In the genomic region with DNA sequence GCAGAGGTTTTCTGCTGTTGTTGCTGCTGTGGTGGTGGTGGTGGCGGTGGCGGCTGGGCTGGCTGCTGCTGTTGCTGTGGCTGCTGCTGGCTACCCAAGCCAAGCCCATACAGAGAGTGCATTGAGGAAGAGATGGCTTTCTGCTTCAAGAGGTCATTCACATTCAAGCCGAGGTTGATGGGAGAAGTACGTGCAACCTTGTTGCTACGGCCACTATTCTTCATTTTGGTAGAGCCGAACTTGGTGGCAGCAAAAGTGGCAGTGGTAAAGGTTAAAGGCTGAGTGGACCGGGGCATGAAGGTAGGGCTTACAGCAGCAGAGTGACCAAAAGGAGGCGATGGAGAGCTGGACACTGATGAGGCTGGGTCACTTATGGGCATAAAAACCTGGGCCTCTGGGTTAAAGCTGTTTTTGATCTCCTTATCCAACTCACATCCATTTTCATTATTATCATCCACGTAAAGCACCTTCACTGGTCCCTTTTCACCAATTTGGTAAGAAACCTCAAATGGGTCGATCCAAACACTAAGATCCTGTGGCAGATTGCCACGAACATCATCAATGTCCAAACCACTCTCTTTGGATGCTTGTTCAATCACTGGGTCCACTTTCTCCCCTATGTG, we compare ENCODE assay signal across 8 cellular contexts. TPM values are rescaled to one million over a fixed set of nuclear protein-coding genes. Genes with fewer than 3 reads are reported as not detected.
DNase-seq lines count a peak whose midpoint lies in the region; ATAC-seq and TF ChIP-seq lines count a peak whose summit lies in the region.

No MANE protein-coding gene starts in this region.

- H3K27ac ChIP-seq in SK-N-SH (ENCODE audit: low read depth in 2 of 2, low read length in 1 of 2), result peak overlapping the region in 1 of 2 experiments; percentile 93; a peak in 1 of 4 replicates
- peak overlapping the region; percentile 37 to 100 (median 99) for H3K27ac ChIP-seq in body of pancreas
- H3K27ac ChIP-seq in layer of hippocampus (ENCODE audit: low read depth, low read length), result peak overlapping the region; percentile 41

- peak overlapping the region; percentile 77 to 90; a peak in 3 of 4 replicates for H3K4me3 ChIP-seq in SK-N-SH (ENCODE audit: low read depth in 2 of 2, low read length in 1 of 2)
- H3K4me3 ChIP-seq in body of pancreas, result peak overlapping the region in 1 of 2 donors; percentile 83

- ATAC-seq in SK-N-SH treated with all-trans-retinoic acid at 6 μM for 48 hours, result no peak
- ATAC-seq in body of pancreas, result no peak
- no peak for ATAC-seq in HG03378 (IDR thresholded peaks at IDR 0.05; ENCODE audit: unreplicated experiment)

- no peaks in the 10 kb centered on the region for H3K9me2 ChIP-seq in SK-N-SH

- WGBS in SK-N-SH (ENCODE audit: low lambda C conversion rate), result 68% methylated on average over 11 of the region's 11 CpGs
- 17 to 19% methylated on average over 11 of the region's 11 CpGs for WGBS in body of pancreas, 2 donors

- peaks cover 7 to 24% of the 10 kb centered on the region in 2 experiments; a peak in 2 of 4 replicates for H3K4me1 ChIP-seq in SK-N-SH (ENCODE audit: control insufficient read depth in 1 of 2, insufficient read depth in 2 of 2, low read depth in 1 of 2, low read length in 1 of 2)
- peaks cover 33% of the 10 kb centered on the region for H3K4me1 ChIP-seq in body of pancreas

- H3K27me3 ChIP-seq in SK-N-SH (ENCODE audit: insufficient read depth) (no peaks in the 10 kb centered on the region), body of pancreas (no peaks in the 10 kb centered on the region), layer of hippocampus (ENCODE audit: control insufficient read depth, insufficient read depth, low read length) (no peaks in the 10 kb centered on the region)

- intact Hi-C loops in body of pancreas (cut with DNase I), result no loop called here

- CTCF ChIA-PET in SK-N-SH (lab: Yijun Ruan, JAX), result interaction anchor here (0.5 to 22.4 kb wide), 62 partner anchors 8 to 302 kb away, joined by 3 to 820 read pairs (median 4); a partner anchor contains a TSS

- H4K20me1 ChIP-seq in SK-N-SH (ENCODE audit: insufficient read depth), result peaks cover 36% of the 10 kb centered on the region

- H3K36me3 ChIP-seq in SK-N-SH (replicated peaks in 1 of 2; ENCODE audit: control insufficient read depth in 1 of 2, insufficient read depth in 2 of 2, low read length in 1 of 2) (peaks cover 26 to 30% of the 10 kb centered on the region in 2 experiments), body of pancreas (replicated peaks in 1 of 2; ENCODE audit: insufficient read depth in 1 of 2, low read depth in 2 of 2) (peaks cover 3 to 6% of the 10 kb centered on the region in 2 donors)

- H2AFZ ChIP-seq in SK-N-SH (ENCODE audit: low read depth), result no peak overlapping the region

- POLR2A ChIA-PET in SK-N-SH (lab: Yijun Ruan, JAX), result interaction anchor here (0.6 to 9.4 kb wide), 7 partner anchors 10 to 183 kb away, joined by 3 to 609 read pairs (median 72); no protein-coding TSS in a partner anchor

- DNase-seq in SK-N-SH (peak; percentile 80), NCI-H82 treated with DMSO at 0.1 percent for 48 hours (lab: John Stamatoyannopoulos, UW; ENCODE audit: unreplicated experiment) (peak; percentile 27), body of pancreas (peak; percentile 62 to 73 (median 69)), SK-N-DZ (ENCODE audit: low spot score) (no peak)
- DNase-seq in stimulated activated CD8-positive, alpha-beta memory T cell treated with anti-CD3 and anti-CD28 coated beads, Interleukin-4, amount 100 ng/mL, for 24 hours (ENCODE audit: low read depth), result peak; percentile 14

- no peak for TF ChIP-seq EP300 in SK-N-SH (IDR thresholded peaks at IDR 0.05; ENCODE audit: borderline replicate concordance in 1 of 2, low read depth in 1 of 2, low read length in 1 of 2)

- TF ChIP-seq RAD21 in SK-N-SH (IDR thresholded peaks at IDR 0.05; ENCODE audit: low read length), result peak; percentile 88

- peak overlapping the region; percentile 82; the same call in 1 of the 2 replicates for H3K9ac ChIP-seq in SK-N-SH

- peak in 2 of 3 donors; percentile 59 to 66 for TF ChIP-seq POLR2A in body of pancreas (IDR thresholded peaks at IDR 0.05)

- H3K9me3 ChIP-seq in SK-N-SH (no peaks in the 10 kb centered on the region), body of pancreas (no peaks in the 10 kb centered on the region)

- TF ChIP-seq CTCF in SK-N-SH (IDR thresholded peaks at IDR 0.05) (peak; percentile 86), body of pancreas (IDR thresholded peaks at IDR 0.05) (peak; percentile 16 to 71 (median 59))

- peak overlapping the region; percentile 78 for H3K4me2 ChIP-seq in SK-N-SH

- peaks cover 31% of the 10 kb centered on the region for H3F3A ChIP-seq in SK-N-SH (replicated peaks; ENCODE audit: insufficient read depth)

- peaks cover 48% of the 10 kb centered on the region for H3K79me2 ChIP-seq in SK-N-SH (ENCODE audit: insufficient read depth)

TF ChIP-seq in SK-N-SH, 30 proteins besides CTCF, POLR2A, EP300 and RAD21:
- TF ChIP-seq, protein P1, sequence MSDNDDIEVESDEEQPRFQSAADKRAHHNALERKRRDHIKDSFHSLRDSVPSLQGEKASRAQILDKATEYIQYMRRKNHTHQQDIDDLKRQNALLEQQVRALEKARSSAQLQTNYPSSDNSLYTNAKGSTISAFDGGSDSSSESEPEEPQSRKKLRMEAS (IDR thresholded peaks at IDR 0.05; ENCODE audit: low read depth), result no peak
- TF ChIP-seq SMC3 (IDR thresholded peaks at IDR 0.05; ENCODE audit: low read depth, low read length) (peak; percentile 81), GATA2 (CRISPR knock-in tag; IDR thresholded peaks at IDR 0.05) (no peak), RXRA (IDR thresholded peaks at IDR 0.05; ENCODE audit: borderline replicate concordance, low read depth) (no peak)

TF ChIP-seq in SK-N-SH treated with all-trans-retinoic acid at 6 μM for 48 hours, 23 proteins besides CTCF, POLR2A, EP300 and RAD21 (continues in another document):
- TF ChIP-seq TOX (CRISPR knock-in tag; IDR thresholded peaks at IDR 0.05; ENCODE audit: borderline replicate concordance) (no peak), ZFP30 (CRISPR knock-in tag; IDR thresholded peaks at IDR 0.05) (no peak), ZNF70 (CRISPR knock-in tag; IDR thresholded peaks at IDR 0.05) (no peak), SNAI2 (CRISPR knock-in tag; IDR thresholded peaks at IDR 0.05) (no peak), RARB (CRISPR knock-in tag; IDR thresholded peaks at IDR 0.05) (no peak), CSDC2 (CRISPR knock-in tag; IDR thresholded peaks at IDR 0.05) (no peak), ARNTL (CRISPR knock-in tag; IDR thresholded peaks at IDR 0.05; ENCODE audit: borderline replicate concordance, low read depth) (no peak), PPARA (CRISPR knock-in tag; IDR thresholded peaks at IDR 0.05; ENCODE audit: borderline replicate concordance) (no peak), TCF4 (CRISPR knock-in tag; IDR thresholded peaks at IDR 0.05; ENCODE audit: borderline replicate concordance) (no peak), ESRRG (CRISPR knock-in tag; IDR thresholded peaks at IDR 0.05) (no peak), OSR1 (CRISPR knock-in tag; IDR thresholded peaks at IDR 0.05) (no peak), ZNF565 (CRISPR knock-in tag; conservative IDR thresholded peaks at IDR 0.05; ENCODE audit: low read depth) (no peak), BACH2 (CRISPR knock-in tag; IDR thresholded peaks at IDR 0.05; ENCODE audit: borderline replicate concordance) (no peak), ZC3H10 (CRISPR knock-in tag; IDR thresholded peaks at IDR 0.05) (no peak), GLIS3 (CRISPR knock-in tag; IDR thresholded peaks at IDR 0.05) (no peak), ZFP3 (CRISPR knock-in tag; IDR thresholded peaks at IDR 0.05) (no peak)
- TF ChIP-seq, protein P2, sequence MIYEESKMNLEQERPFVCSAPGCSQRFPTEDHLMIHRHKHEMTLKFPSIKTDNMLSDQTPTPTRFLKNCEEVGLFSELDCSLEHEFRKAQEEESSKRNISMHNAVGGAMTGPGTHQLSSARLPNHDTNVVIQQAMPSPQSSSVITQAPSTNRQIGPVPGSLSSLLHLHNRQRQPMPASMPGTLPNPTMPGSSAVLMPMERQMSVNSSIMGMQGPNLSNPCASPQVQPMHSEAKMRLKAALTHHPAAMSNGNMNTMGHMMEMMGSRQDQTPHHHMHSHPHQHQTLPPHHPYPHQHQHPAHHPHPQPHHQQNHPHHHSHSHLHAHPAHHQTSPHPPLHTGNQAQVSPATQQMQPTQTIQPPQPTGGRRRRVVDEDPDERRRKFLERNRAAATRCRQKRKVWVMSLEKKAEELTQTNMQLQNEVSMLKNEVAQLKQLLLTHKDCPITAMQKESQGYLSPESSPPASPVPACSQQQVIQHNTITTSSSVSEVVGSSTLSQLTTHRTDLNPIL (CRISPR knock-in tag; IDR thresholded peaks at IDR 0.05; ENCODE audit: low read depth), result no peak
- TF ChIP-seq, protein P3, sequence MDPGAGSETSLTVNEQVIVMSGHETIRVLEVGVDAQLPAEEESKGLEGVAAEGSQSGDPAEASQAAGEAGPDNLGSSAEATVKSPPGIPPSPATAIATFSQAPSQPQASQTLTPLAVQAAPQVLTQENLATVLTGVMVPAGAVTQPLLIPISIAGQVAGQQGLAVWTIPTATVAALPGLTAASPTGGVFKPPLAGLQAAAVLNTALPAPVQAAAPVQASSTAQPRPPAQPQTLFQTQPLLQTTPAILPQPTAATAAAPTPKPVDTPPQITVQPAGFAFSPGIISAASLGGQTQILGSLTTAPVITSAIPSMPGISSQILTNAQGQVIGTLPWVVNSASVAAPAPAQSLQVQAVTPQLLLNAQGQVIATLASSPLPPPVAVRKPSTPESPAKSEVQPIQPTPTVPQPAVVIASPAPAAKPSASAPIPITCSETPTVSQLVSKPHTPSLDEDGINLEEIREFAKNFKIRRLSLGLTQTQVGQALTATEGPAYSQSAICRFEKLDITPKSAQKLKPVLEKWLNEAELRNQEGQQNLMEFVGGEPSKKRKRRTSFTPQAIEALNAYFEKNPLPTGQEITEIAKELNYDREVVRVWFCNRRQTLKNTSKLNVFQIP (CRISPR knock-in tag; IDR thresholded peaks at IDR 0.05; ENCODE audit: borderline replicate concordance, low read depth), result no peak

RNA-seq across cellular contexts. Expression of a gene that starts 2.8 kb away (rescaled TPM):
- polyA plus RNA-seq in SK-N-SH (2012; rRNA removed), result 19.3 and 21.8 TPM in 2 replicates
- polyA plus RNA-seq in SK-N-SH (2012; cell fraction: cytosol; rRNA removed), result 18.3 and 22.8 TPM in 2 replicates
- 14.2 and 22.7 TPM in 2 replicates for polyA plus RNA-seq in SK-N-SH (2012; cell fraction: nucleus; rRNA removed)
- 10 to 100 TPM; 36.8 to 46.1 TPM for total RNA-seq in body of pancreas
- 4.1 and 5.7 TPM in 2 replicates for polyA plus RNA-seq in SK-N-DZ (2014; cell fraction: cytosol; rRNA removed)
- 4.8 and 5.1 TPM in 2 replicates for polyA plus RNA-seq in SK-N-DZ (2014; cell fraction: nucleus; rRNA removed)

RNA-seq across cellular contexts. Expression of a gene that starts 27.9 kb away (rescaled TPM):
- polyA plus RNA-seq in SK-N-SH (2012; rRNA removed), result not detected in 2 replicates
- under 0.01 TPM in 1 of 2 replicates, not detected in the other for polyA plus RNA-seq in SK-N-SH (2012; cell fraction: cytosol; rRNA removed)
- polyA plus RNA-seq in SK-N-SH (2012; cell fraction: nucleus; rRNA removed), result not detected in 2 replicates
- total RNA-seq in body of pancreas, result under 1 TPM; 0.26 to 0.66 TPM
- polyA plus RNA-seq in SK-N-DZ (2014; cell fraction: cytosol; rRNA removed), result 12.1 and 13.4 TPM in 2 replicates
- 10.9 and 20.0 TPM in 2 replicates for polyA plus RNA-seq in SK-N-DZ (2014; cell fraction: nucleus; rRNA removed)
